ENCODE assay signal across 1 cellular context in the genomic region with DNA sequence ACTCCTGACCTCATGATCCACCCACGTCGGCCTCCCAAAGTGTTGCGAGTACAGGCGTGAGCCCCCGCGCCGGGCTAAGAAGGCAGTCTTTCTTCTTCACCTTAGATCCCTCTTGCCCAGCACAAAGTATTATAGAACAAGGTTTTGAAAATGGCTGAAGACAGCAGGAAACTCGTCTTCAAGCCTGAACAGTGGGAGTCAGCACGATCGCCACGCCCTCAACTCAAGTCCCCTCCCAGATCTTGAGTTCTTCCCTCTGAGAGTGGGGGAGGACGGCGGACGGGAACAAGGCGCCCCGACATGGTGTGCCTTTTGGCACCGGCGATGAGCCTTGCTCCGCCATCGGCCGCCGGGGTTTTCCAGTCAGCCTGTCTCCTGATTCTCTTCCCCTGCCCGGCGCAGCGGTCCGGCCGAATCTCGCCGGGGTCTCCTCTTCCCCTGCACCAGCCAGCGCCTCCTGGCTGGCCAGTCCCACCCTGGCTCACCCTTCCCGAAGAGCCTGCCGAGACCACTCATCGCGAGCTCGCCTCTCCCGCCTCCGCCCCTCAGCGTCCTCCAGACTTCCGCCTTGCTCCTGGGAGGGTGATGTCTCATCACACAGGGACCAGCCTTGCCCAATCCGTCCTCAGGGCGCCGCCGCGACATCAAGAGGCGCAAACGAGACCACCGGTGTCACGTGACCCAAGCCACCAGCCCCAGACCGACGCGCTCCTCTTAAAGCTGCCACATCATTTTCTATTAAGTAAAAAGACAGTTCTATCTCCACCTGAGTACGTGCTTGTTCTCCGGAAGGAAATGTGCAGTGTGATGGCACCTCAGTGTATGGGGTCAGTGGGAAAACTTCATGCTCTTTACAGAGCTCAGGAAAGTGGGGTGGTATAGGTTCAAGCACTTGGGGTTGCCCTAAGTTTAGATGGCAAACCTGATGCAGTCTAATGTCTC.
TF ChIP-seq lines count a peak whose summit lies in the region.

A gene with protein sequence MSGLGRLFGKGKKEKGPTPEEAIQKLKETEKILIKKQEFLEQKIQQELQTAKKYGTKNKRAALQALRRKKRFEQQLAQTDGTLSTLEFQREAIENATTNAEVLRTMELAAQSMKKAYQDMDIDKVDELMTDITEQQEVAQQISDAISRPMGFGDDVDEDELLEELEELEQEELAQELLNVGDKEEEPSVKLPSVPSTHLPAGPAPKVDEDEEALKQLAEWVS (minus strand): TSS at position 565 of the 942 bp plus-strand sequence. CDS start 49 bp downstream, at position 516.

TF ChIP-seq in K562, 482 proteins besides CTCF, POLR2A, EP300 and RAD21 (continued from another document and continues in another):
- TF ChIP-seq MEF2A (IDR thresholded peaks at IDR 0.05; ENCODE audit: control insufficient read depth, low read depth, low read length) (no peak), ZNF140 (CRISPR knock-in tag; IDR thresholded peaks at IDR 0.05) (no peak), SREBF2 (CRISPR knock-in tag; IDR thresholded peaks at IDR 0.05) (no peak), SMAD3 (CRISPR knock-in tag; conservative IDR thresholded peaks at IDR 0.05) (no peak), ZFP36 (IDR thresholded peaks at IDR 0.05; ENCODE audit: low read depth, low read length, partially characterized antibody) (no peak), SRSF3 (IDR thresholded peaks at IDR 0.05; ENCODE audit: insufficient read depth, low read length) (no peak), ZEB2 (IDR thresholded peaks at IDR 0.05) (no peak), ZNF282 (CRISPR knock-in tag; IDR thresholded peaks at IDR 0.05) (no peak), U2AF2 (optimal IDR thresholded peaks at IDR 0.05; ENCODE audit: low read depth, low read length) (no peak), HEY1 (CRISPR knock-in tag; IDR thresholded peaks at IDR 0.05; ENCODE audit: borderline replicate concordance) (no peak), CBX8 (IDR thresholded peaks at IDR 0.05; ENCODE audit: borderline replicate concordance, extremely low read depth, low read depth, low read length, poor library complexity, severe bottlenecking) (no peak), CBX1 (IDR thresholded peaks at IDR 0.05; ENCODE audit: low read depth) (peak; percentile 85), ZNF224 (CRISPR knock-in tag; IDR thresholded peaks at IDR 0.05) (no peak), EP400 (IDR thresholded peaks at IDR 0.05) (peak; percentile 91), ZNF324 (CRISPR knock-in tag; IDR thresholded peaks at IDR 0.05) (no peak), SRSF7 (optimal IDR thresholded peaks at IDR 0.05; ENCODE audit: low read depth, low read length) (no peak), ZNF121 (CRISPR knock-in tag; conservative IDR thresholded peaks at IDR 0.05) (no peak), ZNF561 (CRISPR knock-in tag; conservative IDR thresholded peaks at IDR 0.05) (no peak), CREBBP (IDR thresholded peaks at IDR 0.05; ENCODE audit: low read depth, low read length) (no peak), ZNF274 (IDR thresholded peaks at IDR 0.05; ENCODE audit: borderline replicate concordance, low read depth, low read length) (no peak), CCAR2 (IDR thresholded peaks at IDR 0.05; ENCODE audit: low read depth, low read length) (no peak), TRIM28 (IDR thresholded peaks at IDR 0.05) (no peak), ZSCAN32 (CRISPR knock-in tag; IDR thresholded peaks at IDR 0.05) (no peak), SMAD1 (IDR thresholded peaks at IDR 0.05; ENCODE audit: low read depth, low read length, partially characterized antibody) (peak; percentile 79), SIN3B (IDR thresholded peaks at IDR 0.05; ENCODE audit: low read depth) (peak; percentile 88), PCBP1 (IDR thresholded peaks at IDR 0.05; ENCODE audit: low read depth, low read length, poor library complexity, severe bottlenecking) (no peak), TEAD2 (tag; IDR thresholded peaks at IDR 0.05) (no peak), ZBTB7A (IDR thresholded peaks at IDR 0.05; ENCODE audit: borderline replicate concordance, control insufficient read depth, low read depth, low read length) (peak; percentile 83), WHSC1 (IDR thresholded peaks at IDR 0.05; ENCODE audit: low read length) (no peak), MTF1 (CRISPR knock-in tag; IDR thresholded peaks at IDR 0.05; ENCODE audit: borderline replicate concordance) (no peak), SMARCE1 (IDR thresholded peaks at IDR 0.05) (no peak; the same call in 1 of the 2 replicates), SMAD4 (CRISPR knock-in tag; conservative IDR thresholded peaks at IDR 0.05) (peak; percentile 84), CREM (IDR thresholded peaks at IDR 0.05; ENCODE audit: low read depth) (peak; percentile 98)
- TF ChIP-seq, protein P1, sequence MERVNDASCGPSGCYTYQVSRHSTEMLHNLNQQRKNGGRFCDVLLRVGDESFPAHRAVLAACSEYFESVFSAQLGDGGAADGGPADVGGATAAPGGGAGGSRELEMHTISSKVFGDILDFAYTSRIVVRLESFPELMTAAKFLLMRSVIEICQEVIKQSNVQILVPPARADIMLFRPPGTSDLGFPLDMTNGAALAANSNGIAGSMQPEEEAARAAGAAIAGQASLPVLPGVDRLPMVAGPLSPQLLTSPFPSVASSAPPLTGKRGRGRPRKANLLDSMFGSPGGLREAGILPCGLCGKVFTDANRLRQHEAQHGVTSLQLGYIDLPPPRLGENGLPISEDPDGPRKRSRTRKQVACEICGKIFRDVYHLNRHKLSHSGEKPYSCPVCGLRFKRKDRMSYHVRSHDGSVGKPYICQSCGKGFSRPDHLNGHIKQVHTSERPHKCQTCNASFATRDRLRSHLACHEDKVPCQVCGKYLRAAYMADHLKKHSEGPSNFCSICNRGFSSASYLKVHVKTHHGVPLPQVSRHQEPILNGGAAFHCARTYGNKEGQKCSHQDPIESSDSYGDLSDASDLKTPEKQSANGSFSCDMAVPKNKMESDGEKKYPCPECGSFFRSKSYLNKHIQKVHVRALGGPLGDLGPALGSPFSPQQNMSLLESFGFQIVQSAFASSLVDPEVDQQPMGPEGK (CRISPR knock-in tag; IDR thresholded peaks at IDR 0.05; ENCODE audit: borderline replicate concordance) = no peak
- TF ChIP-seq, protein P2, sequence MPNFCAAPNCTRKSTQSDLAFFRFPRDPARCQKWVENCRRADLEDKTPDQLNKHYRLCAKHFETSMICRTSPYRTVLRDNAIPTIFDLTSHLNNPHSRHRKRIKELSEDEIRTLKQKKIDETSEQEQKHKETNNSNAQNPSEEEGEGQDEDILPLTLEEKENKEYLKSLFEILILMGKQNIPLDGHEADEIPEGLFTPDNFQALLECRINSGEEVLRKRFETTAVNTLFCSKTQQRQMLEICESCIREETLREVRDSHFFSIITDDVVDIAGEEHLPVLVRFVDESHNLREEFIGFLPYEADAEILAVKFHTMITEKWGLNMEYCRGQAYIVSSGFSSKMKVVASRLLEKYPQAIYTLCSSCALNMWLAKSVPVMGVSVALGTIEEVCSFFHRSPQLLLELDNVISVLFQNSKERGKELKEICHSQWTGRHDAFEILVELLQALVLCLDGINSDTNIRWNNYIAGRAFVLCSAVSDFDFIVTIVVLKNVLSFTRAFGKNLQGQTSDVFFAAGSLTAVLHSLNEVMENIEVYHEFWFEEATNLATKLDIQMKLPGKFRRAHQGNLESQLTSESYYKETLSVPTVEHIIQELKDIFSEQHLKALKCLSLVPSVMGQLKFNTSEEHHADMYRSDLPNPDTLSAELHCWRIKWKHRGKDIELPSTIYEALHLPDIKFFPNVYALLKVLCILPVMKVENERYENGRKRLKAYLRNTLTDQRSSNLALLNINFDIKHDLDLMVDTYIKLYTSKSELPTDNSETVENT (CRISPR knock-in tag; IDR thresholded peaks at IDR 0.05) = peak; percentile 94
- TF ChIP-seq, protein P3, sequence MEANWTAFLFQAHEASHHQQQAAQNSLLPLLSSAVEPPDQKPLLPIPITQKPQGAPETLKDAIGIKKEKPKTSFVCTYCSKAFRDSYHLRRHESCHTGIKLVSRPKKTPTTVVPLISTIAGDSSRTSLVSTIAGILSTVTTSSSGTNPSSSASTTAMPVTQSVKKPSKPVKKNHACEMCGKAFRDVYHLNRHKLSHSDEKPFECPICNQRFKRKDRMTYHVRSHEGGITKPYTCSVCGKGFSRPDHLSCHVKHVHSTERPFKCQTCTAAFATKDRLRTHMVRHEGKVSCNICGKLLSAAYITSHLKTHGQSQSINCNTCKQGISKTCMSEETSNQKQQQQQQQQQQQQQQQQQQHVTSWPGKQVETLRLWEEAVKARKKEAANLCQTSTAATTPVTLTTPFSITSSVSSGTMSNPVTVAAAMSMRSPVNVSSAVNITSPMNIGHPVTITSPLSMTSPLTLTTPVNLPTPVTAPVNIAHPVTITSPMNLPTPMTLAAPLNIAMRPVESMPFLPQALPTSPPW (CRISPR knock-in tag; IDR thresholded peaks at IDR 0.05) = peak; percentile 54
- TF ChIP-seq, protein P4, sequence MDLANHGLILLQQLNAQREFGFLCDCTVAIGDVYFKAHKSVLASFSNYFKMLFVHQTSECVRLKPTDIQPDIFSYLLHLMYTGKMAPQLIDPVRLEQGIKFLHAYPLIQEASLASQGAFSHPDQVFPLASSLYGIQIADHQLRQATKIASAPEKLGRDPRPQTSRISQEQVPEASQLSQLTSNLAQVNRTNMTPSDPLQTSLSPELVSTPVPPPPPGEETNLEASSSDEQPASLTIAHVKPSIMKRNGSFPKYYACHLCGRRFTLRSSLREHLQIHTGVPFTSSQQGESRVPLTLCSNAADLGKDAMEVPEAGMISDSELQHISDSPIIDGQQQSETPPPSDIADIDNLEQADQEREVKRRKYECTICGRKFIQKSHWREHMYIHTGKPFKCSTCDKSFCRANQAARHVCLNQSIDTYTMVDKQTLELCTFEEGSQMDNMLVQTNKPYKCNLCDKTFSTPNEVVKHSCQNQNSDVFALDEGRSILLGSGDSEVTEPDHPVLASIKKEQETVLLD (IDR thresholded peaks at IDR 0.05) = no peak
- TF ChIP-seq, protein P5, sequence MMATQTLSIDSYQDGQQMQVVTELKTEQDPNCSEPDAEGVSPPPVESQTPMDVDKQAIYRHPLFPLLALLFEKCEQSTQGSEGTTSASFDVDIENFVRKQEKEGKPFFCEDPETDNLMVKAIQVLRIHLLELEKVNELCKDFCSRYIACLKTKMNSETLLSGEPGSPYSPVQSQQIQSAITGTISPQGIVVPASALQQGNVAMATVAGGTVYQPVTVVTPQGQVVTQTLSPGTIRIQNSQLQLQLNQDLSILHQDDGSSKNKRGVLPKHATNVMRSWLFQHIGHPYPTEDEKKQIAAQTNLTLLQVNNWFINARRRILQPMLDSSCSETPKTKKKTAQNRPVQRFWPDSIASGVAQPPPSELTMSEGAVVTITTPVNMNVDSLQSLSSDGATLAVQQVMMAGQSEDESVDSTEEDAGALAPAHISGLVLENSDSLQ (IDR thresholded peaks at IDR 0.05) = peak; percentile 54; the same call in 1 of the 2 replicates
- TF ChIP-seq, protein P6, sequence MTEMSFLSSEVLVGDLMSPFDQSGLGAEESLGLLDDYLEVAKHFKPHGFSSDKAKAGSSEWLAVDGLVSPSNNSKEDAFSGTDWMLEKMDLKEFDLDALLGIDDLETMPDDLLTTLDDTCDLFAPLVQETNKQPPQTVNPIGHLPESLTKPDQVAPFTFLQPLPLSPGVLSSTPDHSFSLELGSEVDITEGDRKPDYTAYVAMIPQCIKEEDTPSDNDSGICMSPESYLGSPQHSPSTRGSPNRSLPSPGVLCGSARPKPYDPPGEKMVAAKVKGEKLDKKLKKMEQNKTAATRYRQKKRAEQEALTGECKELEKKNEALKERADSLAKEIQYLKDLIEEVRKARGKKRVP (CRISPR knock-in tag; IDR thresholded peaks at IDR 0.05) = no peak
- TF ChIP-seq, protein P7, sequence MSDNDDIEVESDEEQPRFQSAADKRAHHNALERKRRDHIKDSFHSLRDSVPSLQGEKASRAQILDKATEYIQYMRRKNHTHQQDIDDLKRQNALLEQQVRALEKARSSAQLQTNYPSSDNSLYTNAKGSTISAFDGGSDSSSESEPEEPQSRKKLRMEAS (CRISPR knock-in tag; IDR thresholded peaks at IDR 0.05) = peak; percentile 57
- TF ChIP-seq, protein P8, sequence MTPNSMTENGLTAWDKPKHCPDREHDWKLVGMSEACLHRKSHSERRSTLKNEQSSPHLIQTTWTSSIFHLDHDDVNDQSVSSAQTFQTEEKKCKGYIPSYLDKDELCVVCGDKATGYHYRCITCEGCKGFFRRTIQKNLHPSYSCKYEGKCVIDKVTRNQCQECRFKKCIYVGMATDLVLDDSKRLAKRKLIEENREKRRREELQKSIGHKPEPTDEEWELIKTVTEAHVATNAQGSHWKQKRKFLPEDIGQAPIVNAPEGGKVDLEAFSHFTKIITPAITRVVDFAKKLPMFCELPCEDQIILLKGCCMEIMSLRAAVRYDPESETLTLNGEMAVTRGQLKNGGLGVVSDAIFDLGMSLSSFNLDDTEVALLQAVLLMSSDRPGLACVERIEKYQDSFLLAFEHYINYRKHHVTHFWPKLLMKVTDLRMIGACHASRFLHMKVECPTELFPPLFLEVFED (CRISPR knock-in tag; conservative IDR thresholded peaks at IDR 0.05) = 0 out of 2 replicates have a peak, but pooled peaks have one; percentile 24
- TF ChIP-seq, protein P9, sequence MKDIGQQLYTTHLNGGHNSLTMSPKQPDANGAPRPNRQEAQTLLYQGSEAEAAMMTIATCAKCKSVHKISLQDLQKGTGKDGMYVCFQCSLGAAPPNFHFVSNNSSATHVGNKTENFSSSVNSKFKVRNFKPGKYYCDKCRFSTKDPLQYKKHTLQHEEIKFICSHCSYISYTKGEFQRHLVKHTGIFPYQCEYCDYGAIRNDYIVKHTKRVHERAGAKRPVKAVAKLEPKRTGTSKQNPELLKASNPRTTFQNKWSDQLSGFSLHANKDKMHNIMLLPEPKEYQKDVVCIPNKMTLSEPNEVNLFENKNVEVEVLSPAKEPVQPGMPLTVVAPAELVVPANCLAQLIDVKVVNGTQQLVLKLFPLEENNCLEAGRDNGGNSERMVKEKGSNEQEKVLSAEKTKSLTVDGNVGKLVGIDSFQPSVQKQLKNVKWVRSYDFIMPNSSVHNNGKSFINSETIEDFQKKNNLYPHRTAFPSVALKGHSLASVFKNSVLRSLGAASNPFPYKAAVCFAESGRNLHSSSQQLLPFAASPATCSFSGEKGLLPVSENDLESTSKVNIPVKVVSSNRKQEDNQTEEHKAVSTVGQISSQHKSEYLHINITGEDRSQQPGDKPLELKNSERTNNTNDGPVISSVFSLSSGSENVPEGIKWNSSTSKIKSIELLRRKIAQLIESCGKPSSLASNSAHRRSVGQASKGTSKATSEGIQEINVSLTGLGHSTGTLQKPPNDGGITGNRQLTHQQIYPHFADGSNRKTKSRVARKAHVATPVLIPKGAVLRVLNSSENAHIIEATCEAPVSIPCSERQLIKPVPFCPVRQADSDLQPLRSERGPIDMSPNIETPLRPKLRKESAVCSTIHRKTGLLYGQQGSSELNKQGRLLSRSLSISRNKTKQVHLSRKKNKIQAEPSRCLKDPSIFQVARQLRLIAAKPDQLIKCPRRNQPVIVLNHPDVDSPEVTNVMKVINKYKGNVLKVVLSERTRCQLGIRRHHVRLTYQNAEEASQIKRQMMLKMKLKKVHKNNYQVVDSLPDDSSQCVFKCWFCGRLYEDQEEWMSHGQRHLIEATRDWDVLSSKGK (CRISPR knock-in tag; IDR thresholded peaks at IDR 0.05) = no peak
- TF ChIP-seq, protein P10, sequence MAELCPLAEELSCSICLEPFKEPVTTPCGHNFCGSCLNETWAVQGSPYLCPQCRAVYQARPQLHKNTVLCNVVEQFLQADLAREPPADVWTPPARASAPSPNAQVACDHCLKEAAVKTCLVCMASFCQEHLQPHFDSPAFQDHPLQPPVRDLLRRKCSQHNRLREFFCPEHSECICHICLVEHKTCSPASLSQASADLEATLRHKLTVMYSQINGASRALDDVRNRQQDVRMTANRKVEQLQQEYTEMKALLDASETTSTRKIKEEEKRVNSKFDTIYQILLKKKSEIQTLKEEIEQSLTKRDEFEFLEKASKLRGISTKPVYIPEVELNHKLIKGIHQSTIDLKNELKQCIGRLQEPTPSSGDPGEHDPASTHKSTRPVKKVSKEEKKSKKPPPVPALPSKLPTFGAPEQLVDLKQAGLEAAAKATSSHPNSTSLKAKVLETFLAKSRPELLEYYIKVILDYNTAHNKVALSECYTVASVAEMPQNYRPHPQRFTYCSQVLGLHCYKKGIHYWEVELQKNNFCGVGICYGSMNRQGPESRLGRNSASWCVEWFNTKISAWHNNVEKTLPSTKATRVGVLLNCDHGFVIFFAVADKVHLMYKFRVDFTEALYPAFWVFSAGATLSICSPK (IDR thresholded peaks at IDR 0.05; ENCODE audit: borderline replicate concordance) = no peak
